In the genomic region with DNA sequence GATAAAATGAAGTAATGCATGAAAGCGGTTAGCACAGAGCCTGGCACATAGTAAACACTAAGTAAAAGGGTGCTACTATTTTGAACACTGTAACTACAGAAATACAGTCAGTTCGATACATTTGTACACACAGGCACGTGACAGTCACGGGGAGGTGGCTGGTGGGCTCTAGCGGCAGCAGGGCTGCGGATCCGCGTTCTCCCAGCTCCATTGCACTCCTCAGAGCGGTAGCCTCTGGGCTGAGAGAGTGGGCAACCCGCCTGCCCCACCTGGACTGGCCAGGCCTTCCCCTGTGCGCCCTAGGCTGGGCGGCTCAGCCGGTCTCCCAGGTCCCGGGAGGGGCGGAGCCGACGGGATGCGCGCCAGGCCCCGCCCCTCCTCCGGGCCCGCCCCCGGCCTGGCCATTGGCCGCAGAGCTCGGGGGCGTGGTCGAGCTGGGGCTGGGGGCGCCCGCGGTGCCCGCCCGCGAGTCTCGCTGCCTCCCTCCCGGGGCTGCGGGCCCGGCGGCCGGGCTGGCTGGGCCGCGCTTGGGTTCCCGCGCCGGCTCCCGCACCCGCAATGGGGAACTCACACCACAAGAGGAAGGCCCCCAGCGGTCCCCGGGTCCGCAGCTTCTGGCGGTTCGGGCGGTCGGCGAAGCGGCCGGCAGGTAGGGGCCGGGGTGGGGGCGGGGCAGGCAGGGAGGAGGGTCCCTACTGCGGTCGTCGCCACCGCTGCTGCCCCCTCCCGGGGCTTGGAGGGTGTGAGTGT, we compare ENCODE assay signal across 8 cellular contexts. TPM values are rescaled to one million over a fixed set of nuclear protein-coding genes. Genes with fewer than 3 reads are reported as not detected.
DNase-seq lines count a peak whose midpoint lies in the region; ATAC-seq and TF ChIP-seq lines count a peak whose summit lies in the region.

No MANE protein-coding gene starts in this region.

- CTCF ChIA-PET in CD8-positive, alpha-beta memory T cell (lab: Charles Lee), result interaction anchor here (0.6 to 1.0 kb wide), 2 partner anchors 123 to 176 kb away, joined by 3 read pairs; no protein-coding TSS in a partner anchor

- peaks cover 15% of the 10 kb centered on the region for H3K4me1 ChIP-seq in CD8-positive, alpha-beta memory T cell (ENCODE audit: insufficient read depth, low read length)
- H3K4me1 ChIP-seq in GM23338 (ENCODE audit: insufficient read depth) (peaks cover 40% of the 10 kb centered on the region), duodenal mucosa (ENCODE audit: control insufficient read depth in 1 of 2, insufficient read depth in 2 of 2, low read length in 2 of 2) (peaks cover 42 to 49% of the 10 kb centered on the region in 2 donors), lung (ENCODE audit: control insufficient read depth in 2 of 2, insufficient read depth in 2 of 2, low read length in 2 of 2) (peaks cover 0 to 14% of the 10 kb centered on the region in 2 donors)

- POLR2A ChIA-PET in CD8-positive, alpha-beta memory T cell (lab: Charles Lee), result no interaction called here

- TF ChIP-seq CTCF in GM23338 (conservative IDR thresholded peaks at IDR 0.05; ENCODE audit: low read depth in 2 of 2) (peak in 1 of 2 experiments; percentile 41; a peak in 2 of 4 replicates), lung (IDR thresholded peaks at IDR 0.05; ENCODE audit: control extremely low read depth, extremely low read depth) (no peak)

- no peaks in the 10 kb centered on the region for H3K9me2 ChIP-seq in GM23338 (ENCODE audit: insufficient read depth)

- peaks cover 10 to 27% (median 13%) of the 10 kb centered on the region in 3 donors for H3K4me1 Mint-ChIP-seq in CD8-positive, alpha-beta memory T cell
- peaks cover 51% of the 10 kb centered on the region for H3K4me1 Mint-ChIP-seq in GM23338

- peak overlapping the region; percentile 54 to 92 (median 86) for H3K4me3 Mint-ChIP-seq in CD8-positive, alpha-beta memory T cell
- peak overlapping the region; percentile 95 for H3K4me3 Mint-ChIP-seq in GM23338

- H4K20me1 ChIP-seq in GM23338 (replicated peaks; ENCODE audit: insufficient read depth), result peaks cover 4% of the 10 kb centered on the region; the same call in 1 of the 2 replicates

- H3K9me3 ChIP-seq in CD8-positive, alpha-beta memory T cell (ENCODE audit: low read length), result no peaks in the 10 kb centered on the region
- H3K9me3 ChIP-seq in duodenal mucosa (ENCODE audit: control insufficient read depth in 1 of 2, low read length in 2 of 2) (no peaks in the 10 kb centered on the region), lung (ENCODE audit: control insufficient read depth in 2 of 2, insufficient read depth in 1 of 2, low read length in 1 of 2) (peaks cover 0 to 3% of the 10 kb centered on the region in 2 donors)

- H3K27ac ChIP-seq in CD8-positive, alpha-beta memory T cell (ENCODE audit: low read depth, low read length), result peak overlapping the region; percentile 45
- H3K27ac ChIP-seq in GM23338 (ENCODE audit: low read depth), result peak overlapping the region; percentile 99
- H3K27ac ChIP-seq in duodenal mucosa (ENCODE audit: low read depth, low read length), result no peak overlapping the region
- peak overlapping the region in 1 of 2 donors; percentile 71 for H3K27ac ChIP-seq in lung (ENCODE audit: low read depth in 1 of 2, low read length in 1 of 2)

- H3K36me3 ChIP-seq in CD8-positive, alpha-beta memory T cell (ENCODE audit: insufficient read depth, low read length), result no peaks in the 10 kb centered on the region
- H3K36me3 ChIP-seq in GM23338 (ENCODE audit: insufficient read depth), result no peaks in the 10 kb centered on the region
- no peaks in the 10 kb centered on the region for H3K36me3 ChIP-seq in duodenal mucosa (ENCODE audit: control insufficient read depth in 1 of 2, insufficient read depth in 2 of 2, low read length in 2 of 2)
- H3K36me3 ChIP-seq in lung (ENCODE audit: control insufficient read depth in 2 of 2, insufficient read depth in 2 of 2, low read length in 2 of 2), result no peaks in the 10 kb centered on the region

- H3F3A ChIP-seq in GM23338 (replicated peaks; ENCODE audit: low read depth), result peaks cover 18% of the 10 kb centered on the region

- H3K27me3 Mint-ChIP-seq in CD8-positive, alpha-beta memory T cell, result peaks cover 5% of the 10 kb centered on the region in 2 donors
- peaks cover 13% of the 10 kb centered on the region for H3K27me3 Mint-ChIP-seq in GM23338 (ENCODE audit: insufficient read depth, low read depth, poor library complexity)

- peak overlapping the region in 7 of 8 donors; percentile 17 to 89 (median 50) for H3K27ac Mint-ChIP-seq in CD8-positive, alpha-beta memory T cell
- H3K27ac Mint-ChIP-seq in GM23338, result peak overlapping the region; percentile 92

- H3K4me3 ChIP-seq in CD8-positive, alpha-beta memory T cell (ENCODE audit: low read length), result peak overlapping the region; percentile 55
- peak overlapping the region; percentile 95 for H3K4me3 ChIP-seq in GM23338
- H3K4me3 ChIP-seq in duodenal mucosa (ENCODE audit: low read depth in 1 of 2, low read length in 2 of 2), result peak overlapping the region; percentile 60 to 70
- peak overlapping the region; percentile 57 for H3K4me3 ChIP-seq in lung

- peak; percentile 66 to 74 (median 70) for DNase-seq in CD8-positive, alpha-beta memory T cell
- DNase-seq in GM23338 (ENCODE audit: low spot score) (peak; percentile 96), NCI-H345 treated with DMSO at 0.1 percent for 48 hours (lab: John Stamatoyannopoulos, UW; ENCODE audit: unreplicated experiment) (peak; percentile 69), lung (ENCODE audit: low spot score) (peak; percentile 58), cerebellar nuclear complex (lab: John Stamatoyannopoulos, UW) (no peak)
- peak; percentile 66 to 71 for DNase-seq in activated CD4-positive, alpha-beta T cell treated with anti-CD3 and anti-CD28 coated beads, Interleukin-2, amount 50 U/mL, for 48 hours
- peak; percentile 19 to 52 (median 46) for DNase-seq in stimulated activated CD4-positive, alpha-beta T cell treated with anti-CD3 and anti-CD28 coated beads, TNF-alpha, amount 100 ng/mL, for 1 hour (ENCODE audit: low read depth in 3 of 3, low spot score in 1 of 3)

- no peaks in the 10 kb centered on the region for H3K9me3 Mint-ChIP-seq in CD8-positive, alpha-beta memory T cell
- 0 out of 3 replicates have a peak, but pooled peaks cover 2% of the 10 kb centered on the region for H3K9me3 Mint-ChIP-seq in GM23338

- H3K4me2 ChIP-seq in GM23338, result peak overlapping the region; percentile 99

- no peak overlapping the region for H2AFZ ChIP-seq in GM23338

- 1 to 2% methylated on average over 43 to 63 of the region's 63 CpGs for WGBS in lung, 2 donors

- H3K79me2 ChIP-seq in GM23338 (replicated peaks; ENCODE audit: insufficient read depth), result peaks cover 41% of the 10 kb centered on the region

- H3K9ac ChIP-seq in duodenal mucosa (ENCODE audit: low read depth in 1 of 2, low read length in 2 of 2), result peak overlapping the region; percentile 37 to 51

- no peaks in the 10 kb centered on the region for H3K36me3 Mint-ChIP-seq in CD8-positive, alpha-beta memory T cell
- peaks cover 5% of the 10 kb centered on the region; the same call in 2 of the 3 replicates for H3K36me3 Mint-ChIP-seq in GM23338 (ENCODE audit: low read depth)

- ATAC-seq in GM23338, result peak; percentile 70
- ATAC-seq in lung (ENCODE audit: insufficient read depth, low FRiP score), result peak; percentile 86

- H3K27me3 ChIP-seq in CD8-positive, alpha-beta memory T cell (ENCODE audit: insufficient read depth, low read length, poor library complexity, severe bottlenecking), result no peaks in the 10 kb centered on the region
- H3K27me3 ChIP-seq in GM23338 (ENCODE audit: insufficient read depth) (no peaks in the 10 kb centered on the region), duodenal mucosa (ENCODE audit: control insufficient read depth in 1 of 2, insufficient read depth in 2 of 2, low read length in 2 of 2) (no peaks in the 10 kb centered on the region), lung (ENCODE audit: control insufficient read depth, insufficient read depth) (no peaks in the 10 kb centered on the region)

TF ChIP-seq in GM23338, 12 proteins besides CTCF, POLR2A, EP300 and RAD21:
- TF ChIP-seq NANOG (IDR thresholded peaks at IDR 0.05; ENCODE audit: borderline replicate concordance), result no peak
- no peak for TF ChIP-seq CREB1 (CRISPR knock-in tag; IDR thresholded peaks at IDR 0.05; ENCODE audit: low read depth)
- peak; percentile 28 for TF ChIP-seq POLR2AphosphoS5 (IDR thresholded peaks at IDR 0.05; ENCODE audit: low read depth)
- no peak for TF ChIP-seq EZH2 (IDR thresholded peaks at IDR 0.05; ENCODE audit: low read depth, unreplicated experiment)
- TF ChIP-seq ZNF331 (CRISPR knock-in tag; IDR thresholded peaks at IDR 0.05; ENCODE audit: low read depth), result no peak
- TF ChIP-seq EZH2phosphoT487 (IDR thresholded peaks at IDR 0.05; ENCODE audit: unreplicated experiment), result no peak

RNA-seq across cellular contexts. Expression of gene SYNC, which starts 51.1 kb away (rescaled TPM):
- not detected for total RNA-seq in CD8-positive, alpha-beta memory T cell
- polyA plus RNA-seq in CD8-positive, alpha-beta memory T cell, result not detected
- total RNA-seq in GM23338 (2014; rRNA removed; shearing (Covaris generic)), result not detected in 2 replicates
- polyA plus RNA-seq in GM23338 (2016; fragmentation: Nextera tagmentation; extraction: Ambion mirVana) (0.31 TPM in 1 of 2 replicates, not detected in the other), lung (1 to 10 TPM; 2.0 to 5.4 TPM)
- 10 to 100 TPM in 1 of 2 donors, 1 to 10 TPM in 1; 6.0 to 15.4 TPM for total RNA-seq in lung

Comparison
In these comparisons a context has a peak if more than half of its experiments do, and no peak if none do; other contexts are left out.
1. DNase-seq: peak in CD8-positive, alpha-beta memory T cell (5 of 5), GM23338 (single experiment), NCI-H345 treated with DMSO at 0.1 percent for 48 hours (single experiment), activated CD4-positive, alpha-beta T cell treated with anti-CD3 and anti-CD28 coated beads, Interleukin-2, amount 50 U/mL, for 48 hours (2 of 2), lung (single experiment) and stimulated activated CD4-positive, alpha-beta T cell treated with anti-CD3 and anti-CD28 coated beads, TNF-alpha, amount 100 ng/mL, for 1 hour (3 of 3); none in cerebellar nuclear complex (0 of 2).
2. Peak in every context shown above with its lines, with median percentiles within 50 percentile points of each other: H3K4me3 ChIP-seq.